In genomic region chr9:120855827-120856636, GRCh38 we compare ENCODE assay signal across 22 cellular contexts. TPM values are rescaled to one million over a fixed set of nuclear protein-coding genes. Genes with fewer than 3 reads are reported as not detected.
A peak's percentile ranks its signal among the peaks of the same experiment; 100 is the strongest.
DNase-seq lines count a peak whose midpoint lies in the region; ATAC-seq and TF ChIP-seq lines count a peak whose summit lies in the region.
"Had no signal": no experiment of that assay in that cellular context is flagged by ENCODE, and none has a peak within 500 bp of the region (broad histone marks: within the 10 kb centered on the region; RNA-seq: fewer than 3 reads in every experiment).

No MANE protein-coding gene starts in this region.

- H3K9me3 Mint-ChIP-seq in CD8-positive, alpha-beta T cell: no peaks in the 10 kb centered on the region
- no peaks in the 10 kb centered on the region for H3K9me3 Mint-ChIP-seq in brain
- H3K9me3 Mint-ChIP-seq: stimulated activated memory B cell treated with anti-CD40 and anti-IgM and Interleukin-4, amounts not matched to agents 10 μg/mL and 1 μg/mL and 100 μg/mL, for 72 hours had no signal

- H3K27ac Mint-ChIP-seq in CD8-positive, alpha-beta T cell: peak overlapping the region; percentile 72
- H3K27ac Mint-ChIP-seq in brain: peak overlapping the region in 4 of 5 experiments; percentile 19 to 93 (median 26)
- H3K27ac Mint-ChIP-seq: stimulated activated memory B cell treated with anti-CD40 and anti-IgM and Interleukin-4, amounts not matched to agents 10 μg/mL and 1 μg/mL and 100 μg/mL, for 72 hours had no signal

- peak; percentile 21 for DNase-seq in DMS53 (lab: John Stamatoyannopoulos, UW)
- DNase-seq in DMS53 treated with DMSO at 0.1 percent for 48 hours (lab: John Stamatoyannopoulos, UW; ENCODE audit: unreplicated experiment): no peak
- DNase-seq in CD8-positive, alpha-beta T cell: peak in 1 of 7 experiments; percentile 21
- peak; percentile 64 for DNase-seq in NCI-H69 (lab: John Stamatoyannopoulos, UW)
- no peak for DNase-seq in NK-92 (lab: John Stamatoyannopoulos, UW; ENCODE audit: unreplicated experiment)
- DNase-seq in NCI-H526 (lab: John Stamatoyannopoulos, UW): no peak
- DNase-seq: activated CD4-positive, CD25-positive, alpha-beta regulatory T cell; Calu3; dermis blood vessel endothelial cell; foreskin keratinocyte; GDM1; GM23248; NCI-H146; retina; SJCRH30; stimulated activated CD4-positive, alpha-beta T cell treated with anti-CD3 and anti-CD28 coated beads, Interleukin-12 subunit alpha, Interleukin-12 subunit beta, amount 100 ng/mL, for 4 hours; T-helper 2 cell had no signal

- no peak for ATAC-seq in CD8-positive, alpha-beta T cell
- ATAC-seq in GM19324 (IDR thresholded peaks at IDR 0.05; ENCODE audit: low FRiP score, unreplicated experiment): no peak
- ATAC-seq: foreskin keratinocyte; stimulated activated memory B cell treated with anti-CD40 and anti-IgM and Interleukin-4, amounts not matched to agents 10 μg/mL and 1 μg/mL and 100 μg/mL, for 72 hours had no signal

- peaks cover 27% of the 10 kb centered on the region for H3K4me1 Mint-ChIP-seq in CD8-positive, alpha-beta T cell (ENCODE audit: low read depth)
- H3K4me1 Mint-ChIP-seq in brain: peaks cover 27% of the 10 kb centered on the region

- no peaks in the 10 kb centered on the region for H3K27me3 Mint-ChIP-seq in CD8-positive, alpha-beta T cell (ENCODE audit: low read depth)
- H3K27me3 Mint-ChIP-seq in brain: peaks cover 3% of the 10 kb centered on the region
- H3K27me3 Mint-ChIP-seq: stimulated activated memory B cell treated with anti-CD40 and anti-IgM and Interleukin-4, amounts not matched to agents 10 μg/mL and 1 μg/mL and 100 μg/mL, for 72 hours had no signal

- POLR2A ChIA-PET in CD8-positive, alpha-beta T cell (lab: Charles Lee): interaction anchor here (0.7 to 3.2 kb wide), 4 partner anchors 9 to 65 kb away, joined by 3 to 14 read pairs (median 6); no protein-coding TSS in a partner anchor

- H3K4me3 Mint-ChIP-seq in CD8-positive, alpha-beta T cell: no peak overlapping the region
- peak overlapping the region in 1 of 5 experiments; percentile 24 for H3K4me3 Mint-ChIP-seq in brain
- H3K4me3 Mint-ChIP-seq: stimulated activated memory B cell treated with anti-CD40 and anti-IgM and Interleukin-4, amounts not matched to agents 10 μg/mL and 1 μg/mL and 100 μg/mL, for 72 hours had no signal

- intact Hi-C loops in CD8-positive, alpha-beta T cell (cut with DNase I, micrococcal nuclease): no loop called here

- no peak overlapping the region for H3K27ac ChIP-seq in CD8-positive, alpha-beta T cell (ENCODE audit: low read depth, low read length)
- H3K27ac ChIP-seq: 22Rv1, epithelial cell of prostate, foreskin keratinocyte, GM23248, SJCRH30 had no signal

- no peaks in the 10 kb centered on the region for H3K9me3 ChIP-seq in CD8-positive, alpha-beta T cell (ENCODE audit: low read length)
- H3K9me3 ChIP-seq: SJCRH30 had no signal

- peaks cover 30% of the 10 kb centered on the region for H3K36me3 ChIP-seq in CD8-positive, alpha-beta T cell (ENCODE audit: insufficient read depth, low read length)

- H3K27me3 ChIP-seq in CD8-positive, alpha-beta T cell (ENCODE audit: insufficient read depth, low read length): no peaks in the 10 kb centered on the region
- H3K27me3 ChIP-seq: foreskin keratinocyte, SJCRH30 had no signal

- H3K4me1 ChIP-seq in CD8-positive, alpha-beta T cell (ENCODE audit: insufficient read depth, low read length): no peaks in the 10 kb centered on the region
- H3K4me1 ChIP-seq: foreskin keratinocyte had no signal

- no peak for TF ChIP-seq CTCF in CD8-positive, alpha-beta T cell (IDR thresholded peaks at IDR 0.05)
- TF ChIP-seq CTCF in brain (conservative IDR thresholded peaks at IDR 0.05): no peak

- CTCF ChIA-PET in CD8-positive, alpha-beta T cell (lab: Charles Lee): interaction anchor here (1.0 to 1.8 kb wide), 4 partner anchors 9 to 81 kb away, joined by 3 to 10 read pairs (median 3); no protein-coding TSS in a partner anchor

- H3K4me3 ChIP-seq in CD8-positive, alpha-beta T cell (ENCODE audit: low read depth, low read length): no peak overlapping the region
- H3K4me3 ChIP-seq: GM23248, SJCRH30 had no signal

- peaks cover 79% of the 10 kb centered on the region for H3K36me3 Mint-ChIP-seq in CD8-positive, alpha-beta T cell
- H3K36me3 Mint-ChIP-seq in brain: peaks cover 15% of the 10 kb centered on the region

RNA-seq across cellular contexts. Expression of gene PSMD5, which starts 13.3 kb away (rescaled TPM):
- 10 to 100 TPM; 38.5 to 58.2 TPM for total RNA-seq in CD8-positive, alpha-beta T cell
- polyA plus RNA-seq in brain (ENCODE audit: insufficient read depth, low read depth, low replicate concordance): 29.4 TPM

RNA-seq across cellular contexts. Expression of gene PHF19, which starts 21.0 kb away (rescaled TPM):
- total RNA-seq in CD8-positive, alpha-beta T cell: 10 to 100 TPM; 47.3 to 48.5 TPM
- 109 TPM for polyA plus RNA-seq in brain (ENCODE audit: insufficient read depth, low read depth, low replicate concordance)

Comparison
In these comparisons a context has a peak if more than half of its experiments do, and no peak if none do; other contexts are left out.
1. DNase-seq: peak in DMS53 (single experiment) and NCI-H69 (single experiment); none in DMS53 treated with DMSO at 0.1 percent for 48 hours (single experiment), NK-92 (single experiment) and NCI-H526 (0 of 2).